ENCODE assay signal across 21 cellular contexts in genomic region chr19:10093295-10094186, GRCh38. TPM values are rescaled to one million over a fixed set of nuclear protein-coding genes. Genes with fewer than 3 reads are reported as not detected.
DNase-seq lines count a peak whose midpoint lies in the region; ATAC-seq, FAIRE-seq and TF ChIP-seq lines count a peak whose summit lies in the region.
"Had no signal": no experiment of that assay in that cellular context is flagged by ENCODE, and none has a peak within 500 bp of the region (broad histone marks: within the 10 kb centered on the region; RNA-seq: fewer than 3 reads in every experiment).

No MANE protein-coding gene starts in this region.

- H3K36me3 ChIP-seq in mammary epithelial cell (ENCODE audit: insufficient read depth, low read length) (no peaks in the 10 kb centered on the region), PC-3 (ENCODE audit: low read depth, low read length) (no peaks in the 10 kb centered on the region)

- no peaks in the 10 kb centered on the region for H4K20me1 ChIP-seq in mammary epithelial cell (ENCODE audit: insufficient read depth, low read length)
- H4K20me1 ChIP-seq in PC-3 (ENCODE audit: low read length) = no peaks in the 10 kb centered on the region

- H3K4me1 Mint-ChIP-seq in MCF 10A (ENCODE audit: insufficient read depth, unreplicated experiment) = no peaks in the 10 kb centered on the region
- no peaks in the 10 kb centered on the region for H3K4me1 Mint-ChIP-seq in HFFc6 (ENCODE audit: low read depth)

- H3K27me3 Mint-ChIP-seq in MCF 10A (ENCODE audit: insufficient read depth, unreplicated experiment) (no peaks in the 10 kb centered on the region), HFFc6 (ENCODE audit: insufficient read depth) (peaks cover 3% of the 10 kb centered on the region)
- H3K27me3 Mint-ChIP-seq: activated naive CD8-positive, alpha-beta T cell; stimulated activated naive CD8-positive, alpha-beta T cell treated with anti-CD3 and anti-CD28 coated beads, Interleukin-15, Interleukin-2, amounts not matched to agents 100 ng/mL and 50 ng/mL, for 24 hours had no signal

- H3K9me2 ChIP-seq in PC-3 (replicated peaks; ENCODE audit: low read length) = no peaks in the 10 kb centered on the region

- H3K27ac ChIP-seq in mammary epithelial cell (ENCODE audit: insufficient read depth, low read depth, low read length) (no peak overlapping the region), PC-3 (ENCODE audit: low read length) (no peak overlapping the region)
- H3K27ac ChIP-seq: brain microvascular endothelial cell, dorsolateral prefrontal cortex, left ventricle myocardium inferior, upper lobe of right lung, VCaP had no signal

- H3K4me1 ChIP-seq in mammary epithelial cell (ENCODE audit: insufficient read depth, low read length) (peaks cover 13% of the 10 kb centered on the region), PC-3 (ENCODE audit: insufficient read depth, low read length) (peaks cover 11% of the 10 kb centered on the region)
- H3K4me1 ChIP-seq: Caco-2 had no signal

- dilution Hi-C loops in mammary epithelial cell (cut with HindIII; ENCODE audit: low sequenced_read_pairs) = loop anchor here (5.0 to 10.0 kb wide), 2 partner anchors 79 to 106 kb away; partner anchors contain the start of genes COL5A3 and RDH8

- H3K4me2 ChIP-seq in mammary epithelial cell (ENCODE audit: insufficient read depth, low read depth, low read length) (no peak overlapping the region), PC-3 (ENCODE audit: low read length) (no peak overlapping the region)

- intact Hi-C loops in MCF 10A (cut with micrococcal nuclease) = no loop called here
- intact Hi-C loops in mammary epithelial cell (cut with micrococcal nuclease) = no loop called here
- intact Hi-C loops in PC-3 (cut with micrococcal nuclease) = no loop called here

- H3K9me3 ChIP-seq in mammary epithelial cell (replicated peaks; ENCODE audit: insufficient read depth, low read length) (no peaks in the 10 kb centered on the region), PC-3 (ENCODE audit: low read length) (no peaks in the 10 kb centered on the region)
- H3K9me3 ChIP-seq: Caco-2, upper lobe of right lung had no signal

- H3K36me3 Mint-ChIP-seq in MCF 10A (ENCODE audit: insufficient read depth, unreplicated experiment) = peaks cover 26% of the 10 kb centered on the region
- H3K36me3 Mint-ChIP-seq in HFFc6 (ENCODE audit: low read depth) = peaks cover 26% of the 10 kb centered on the region

- H3K27ac Mint-ChIP-seq in MCF 10A (ENCODE audit: low read depth, unreplicated experiment) = no peak overlapping the region
- H3K27ac Mint-ChIP-seq in HFFc6 = no peak overlapping the region
- H3K27ac Mint-ChIP-seq: stimulated activated naive CD8-positive, alpha-beta T cell treated with anti-CD3 and anti-CD28 coated beads, Interleukin-15, Interleukin-2, amounts not matched to agents 100 ng/mL and 50 ng/mL, for 24 hours had no signal

- H3K79me2 ChIP-seq in mammary epithelial cell (ENCODE audit: insufficient read depth, low read length) = no peaks in the 10 kb centered on the region
- H3K79me2 ChIP-seq in PC-3 (ENCODE audit: low read length) = no peaks in the 10 kb centered on the region

- H3K9me3 Mint-ChIP-seq in MCF 10A (ENCODE audit: unreplicated experiment) (no peaks in the 10 kb centered on the region), HFFc6 (no peaks in the 10 kb centered on the region)
- H3K9me3 Mint-ChIP-seq: stimulated activated naive CD8-positive, alpha-beta T cell treated with anti-CD3 and anti-CD28 coated beads, Interleukin-15, Interleukin-2, amounts not matched to agents 100 ng/mL and 50 ng/mL, for 24 hours had no signal

- no peaks in the 10 kb centered on the region for H3F3A ChIP-seq in PC-3 (ENCODE audit: low read length, unreplicated experiment)

- no peak overlapping the region for H2AFZ ChIP-seq in mammary epithelial cell (ENCODE audit: low read depth, low read length)
- H2AFZ ChIP-seq in PC-3 (ENCODE audit: low read length) = no peak overlapping the region

- H3K4me3 Mint-ChIP-seq in MCF 10A (ENCODE audit: unreplicated experiment) (no peak overlapping the region), HFFc6 (no peak overlapping the region)
- H3K4me3 Mint-ChIP-seq: activated naive CD8-positive, alpha-beta T cell; stimulated activated naive CD8-positive, alpha-beta T cell treated with anti-CD3 and anti-CD28 coated beads, Interleukin-15, Interleukin-2, amounts not matched to agents 100 ng/mL and 50 ng/mL, for 24 hours had no signal

- no peaks in the 10 kb centered on the region for H3K27me3 ChIP-seq in mammary epithelial cell (ENCODE audit: insufficient read depth, low read length)
- no peaks in the 10 kb centered on the region for H3K27me3 ChIP-seq in PC-3 (ENCODE audit: low read length)
- H3K27me3 ChIP-seq: brain microvascular endothelial cell, dorsolateral prefrontal cortex, upper lobe of right lung had no signal

- DNase-seq in MCF 10A (ENCODE audit: unreplicated experiment) (peak; percentile 25), mammary epithelial cell (no peak), PC-3 (peak; percentile 22), fibroblast of mammary gland (ENCODE audit: low read depth) (peak; percentile 24), HTR-8/SVneo (ENCODE audit: insufficient read length, low spot score) (no peak), SK-N-DZ (ENCODE audit: low spot score) (no peak), HFFc6 (no peak)
- DNase-seq: brain microvascular endothelial cell, Caco-2, dorsolateral prefrontal cortex, GDM1, hypothalamus, KG1, left ventricle myocardium inferior, NCI-H1436, NCI-H446, upper lobe of right lung had no signal

- ATAC-seq in PC-3 = no peak
- no peak for ATAC-seq in GM19324 (IDR thresholded peaks at IDR 0.05; ENCODE audit: low FRiP score, unreplicated experiment)
- ATAC-seq: upper lobe of right lung had no signal

- H3K4me3 ChIP-seq in mammary epithelial cell (replicated peaks in 1 of 3; ENCODE audit: insufficient read depth in 1 of 3, low read depth in 2 of 3, low read length in 3 of 3) (no peak overlapping the region), PC-3 (ENCODE audit: low read length) (no peak overlapping the region), fibroblast of mammary gland (ENCODE audit: control insufficient read depth, low read depth, low read length) (no peak overlapping the region)
- H3K4me3 ChIP-seq: dorsolateral prefrontal cortex, left ventricle myocardium inferior, upper lobe of right lung had no signal

- WGBS in mammary epithelial cell (ENCODE audit: low coverage, missing lambda C conversion rate) = 79% methylated on average over 11 of the region's 22 CpGs

- POLR2A ChIA-PET in MCF 10A (lab: Yijun Ruan, JAX) = no interaction called here
- POLR2A ChIA-PET in PC-3 (lab: Charles Lee; ENCODE audit: unreplicated experiment) = no interaction called here

- no peak for TF ChIP-seq CTCF in MCF 10A (IDR thresholded peaks at IDR 0.05; ENCODE audit: unreplicated experiment)
- TF ChIP-seq CTCF in mammary epithelial cell (conservative IDR thresholded peaks at IDR 0.05 in 1 of 2, IDR thresholded peaks at IDR 0.05 in 1 of 2; ENCODE audit: extremely low read depth in 1 of 2, insufficient read depth in 1 of 2, low read depth in 1 of 2, low read length in 2 of 2) = no peak
- TF ChIP-seq CTCF in PC-3 (conservative IDR thresholded peaks at IDR 0.05; ENCODE audit: low read depth, low read length) = no peak
- no peak for TF ChIP-seq CTCF in fibroblast of mammary gland (conservative IDR thresholded peaks at IDR 0.05; ENCODE audit: control insufficient read depth, insufficient read depth, low read depth, low read length)
- no peak for TF ChIP-seq CTCF in HFFc6 (IDR thresholded peaks at IDR 0.05)

- H3K9ac ChIP-seq in mammary epithelial cell (ENCODE audit: insufficient read depth, low read length) (no peak overlapping the region), PC-3 (ENCODE audit: low read length) (no peak overlapping the region)

- in situ Hi-C loops in mammary epithelial cell (cut with MboI; ENCODE audit: low sequenced_read_pairs in 2 of 2) = no loop called here

- CTCF ChIA-PET in MCF 10A (lab: Yijun Ruan, JAX) (interaction anchor here (0.6 kb wide), 1 partner anchor 8 kb away, joined by 5 read pairs; no protein-coding TSS in a partner anchor), mammary epithelial cell (lab: Charles Lee; ENCODE audit: low non-redundant PET) (no interaction called here), PC-3 (lab: Charles Lee) (no interaction called here)

- FAIRE-seq in HTR-8/SVneo (lab: Jason Lieb, UNC) = no peak

- BruUV-seq in MCF 10A (replicated peaks; lab: Mats Ljungman, UMichigan) = no TSS peak
- BruUV-seq in mammary epithelial cell (replicated peaks; lab: Mats Ljungman, UMichigan) = no TSS peak
- BruUV-seq in PC-3 (replicated peaks; lab: Mats Ljungman, UMichigan) = no TSS peak

RNA-seq across cellular contexts. Expression of gene SHFL, which starts 7.4 kb away (rescaled TPM):
- total RNA-seq in MCF 10A (2022) (11.9 and 17.6 TPM in 2 replicates), mammary epithelial cell (10 to 100 TPM; 14.3 to 22.4 TPM), PC-3 (2014; rRNA removed) (17.2 and 18.4 TPM in 2 replicates)
- polyA plus RNA-seq in mammary epithelial cell = 17.5 TPM
- polyA minus RNA-seq in mammary epithelial cell = 9.3 TPM
- 0.09 and 0.47 TPM in 2 replicates for polyA plus RNA-seq in SK-N-DZ (2014; cell fraction: cytosol; rRNA removed)
- 1.4 and 1.6 TPM in 2 replicates for polyA plus RNA-seq in SK-N-DZ (2014; cell fraction: nucleus; rRNA removed)
- 10 to 100 TPM; 16.9 to 26.2 (median 21.1) TPM for total RNA-seq in HFFc6 (2021; fragmentation: NEBNext Ultra II Directional; extraction: Animal tissue kit (Norgen Biotek cat#: 25700))

RNA-seq across cellular contexts. Expression of gene ANGPTL6, which starts 8.9 kb away (rescaled TPM):
- total RNA-seq in MCF 10A (2022) (0.44 TPM in 1 of 2 replicates, not detected in the other), mammary epithelial cell (not detected), PC-3 (2014; rRNA removed) (0.81 and 1.2 TPM in 2 replicates)
- polyA plus RNA-seq in mammary epithelial cell = 0.26 TPM
- polyA minus RNA-seq in mammary epithelial cell = not detected
- polyA plus RNA-seq in SK-N-DZ (2014; cell fraction: cytosol; rRNA removed) = 1.4 and 1.7 TPM in 2 replicates
- polyA plus RNA-seq in SK-N-DZ (2014; cell fraction: nucleus; rRNA removed) = 0.69 and 2.2 TPM in 2 replicates
- total RNA-seq in HFFc6 (2021; fragmentation: NEBNext Ultra II Directional; extraction: Animal tissue kit (Norgen Biotek cat#: 25700)) = under 1 TPM in 2 of 6 experiments, not detected in 4; 0.09 to 0.15 TPM
- total RNA-seq: left ventricle myocardium inferior had no signal

RNA-seq across cellular contexts. Expression of gene PPAN, which starts 12.6 kb away (rescaled TPM):
- 95.0 and 123 TPM in 2 replicates for total RNA-seq in MCF 10A (2022)
- 10 to 100 TPM; 26.8 to 72.6 TPM for total RNA-seq in mammary epithelial cell
- 40.6 TPM for polyA plus RNA-seq in mammary epithelial cell
- 97.0 TPM for polyA minus RNA-seq in mammary epithelial cell
- 183 and 214 TPM in 2 replicates for total RNA-seq in PC-3 (2014; rRNA removed)
- 28.8 and 48.3 TPM in 2 replicates for polyA plus RNA-seq in SK-N-DZ (2014; cell fraction: cytosol; rRNA removed)
- 62.7 and 64.6 TPM in 2 replicates for polyA plus RNA-seq in SK-N-DZ (2014; cell fraction: nucleus; rRNA removed)
- 10 to 100 TPM; 36.4 to 42.2 (median 41.0) TPM for total RNA-seq in HFFc6 (2021; fragmentation: NEBNext Ultra II Directional; extraction: Animal tissue kit (Norgen Biotek cat#: 25700))

RNA-seq across cellular contexts. Expression of gene P2RY11, which starts 18.0 kb away (rescaled TPM):
- 36.1 and 43.1 TPM in 2 replicates for total RNA-seq in MCF 10A (2022)
- total RNA-seq in mammary epithelial cell = 10 to 100 TPM in 1 of 2 donors, 1 to 10 TPM in 1; 2.5 to 22.2 TPM
- 5.0 TPM for polyA plus RNA-seq in mammary epithelial cell
- not detected for polyA minus RNA-seq in mammary epithelial cell
- total RNA-seq in PC-3 (2014; rRNA removed) = 11.1 and 17.3 TPM in 2 replicates
- polyA plus RNA-seq in SK-N-DZ (2014; cell fraction: cytosol; rRNA removed) = 6.8 and 7.0 TPM in 2 replicates
- polyA plus RNA-seq in SK-N-DZ (2014; cell fraction: nucleus; rRNA removed) = 10.6 and 15.3 TPM in 2 replicates
- 1 to 10 TPM; 4.5 to 9.9 (median 5.4) TPM for total RNA-seq in HFFc6 (2021; fragmentation: NEBNext Ultra II Directional; extraction: Animal tissue kit (Norgen Biotek cat#: 25700))

RNA-seq across cellular contexts. Expression of gene EIF3G, which starts 26.2 kb away (rescaled TPM):
- total RNA-seq in MCF 10A (2022) (224 and 249 TPM in 2 replicates), mammary epithelial cell (100 to 1,000 TPM; 178 to 223 TPM), PC-3 (2014; rRNA removed) (575 and 635 TPM in 2 replicates)
- polyA plus RNA-seq in mammary epithelial cell = 178 TPM
- 105 TPM for polyA minus RNA-seq in mammary epithelial cell
- polyA plus RNA-seq in SK-N-DZ (2014; cell fraction: cytosol; rRNA removed) = 365 and 372 TPM in 2 replicates
- polyA plus RNA-seq in SK-N-DZ (2014; cell fraction: nucleus; rRNA removed) = 512 and 650 TPM in 2 replicates
- total RNA-seq in HFFc6 (2021; fragmentation: NEBNext Ultra II Directional; extraction: Animal tissue kit (Norgen Biotek cat#: 25700)) = 100 to 1,000 TPM; 261 to 303 (median 279) TPM

Comparison
In these comparisons a context has a peak if more than half of its experiments do, and no peak if none do; other contexts are left out.
1. DNase-seq: peak in MCF 10A (single experiment), PC-3 (single experiment) and fibroblast of mammary gland (single experiment); none in mammary epithelial cell (single experiment), HTR-8/SVneo (single experiment), SK-N-DZ (single experiment) and HFFc6 (single experiment).